17 cellular contexts compared by ENCODE assay signal in genomic region chr12:58139894-58140293, GRCh38.
DNase-seq lines count a peak whose midpoint lies in the region; TF ChIP-seq lines count a peak whose summit lies in the region.
"Had no signal": no experiment of that assay in that cellular context is flagged by ENCODE, and none has a peak within 500 bp of the region (broad histone marks: within the 10 kb centered on the region; RNA-seq: fewer than 3 reads in every experiment).

No MANE protein-coding gene starts in this region.

- intact Hi-C loops in tibial artery (cut with DNase I; ENCODE audit: low total_unique reads) = no loop called here

- H3K27ac ChIP-seq in HUES48 (ENCODE audit: low read depth, low read length) = peak overlapping the region; percentile 77
- no peak overlapping the region for H3K27ac ChIP-seq in tibial artery
- H3K27ac ChIP-seq: BLaER1, SJCRH30 had no signal

- H3K4me3 ChIP-seq in HUES48 (ENCODE audit: low read depth, low read length) (no peak overlapping the region), NT2/D1 (ENCODE audit: insufficient read length, low read depth) (no peak overlapping the region), tibial artery (no peak overlapping the region)
- H3K4me3 ChIP-seq: BLaER1, SJCRH30 had no signal

- H3K27me3 ChIP-seq in HUES48 (ENCODE audit: control insufficient read depth, insufficient read depth, low read length) (no peaks in the 10 kb centered on the region; the same call in 1 of the 2 replicates), NT2/D1 (ENCODE audit: insufficient read depth, insufficient read length) (no peaks in the 10 kb centered on the region), tibial artery (no peaks in the 10 kb centered on the region)
- H3K27me3 ChIP-seq: BLaER1, SJCRH30 had no signal

- H3K9ac ChIP-seq in HUES48 (ENCODE audit: low read depth, low read length) (no peak overlapping the region), NT2/D1 (ENCODE audit: insufficient read length, low read depth) (no peak overlapping the region)
- H3K9ac ChIP-seq: BLaER1 had no signal

- H3K4me1 ChIP-seq in HUES48 (ENCODE audit: control insufficient read depth, insufficient read depth, low read length) (peaks cover 29% of the 10 kb centered on the region), NT2/D1 (ENCODE audit: insufficient read depth, insufficient read length) (no peaks in the 10 kb centered on the region), tibial artery (no peaks in the 10 kb centered on the region)
- H3K4me1 ChIP-seq: BLaER1, SJCRH30 had no signal

- no peak for TF ChIP-seq CTCF in tibial artery (IDR thresholded peaks at IDR 0.05)

- no peaks in the 10 kb centered on the region for H3K9me3 ChIP-seq in HUES48 (ENCODE audit: control insufficient read depth, insufficient read depth, low read length)
- H3K9me3 ChIP-seq in NT2/D1 (ENCODE audit: insufficient read depth, low read length) = no peaks in the 10 kb centered on the region
- no peaks in the 10 kb centered on the region for H3K9me3 ChIP-seq in tibial artery

- DNase-seq in NT2/D1 (ENCODE audit: low read depth, low spot score) = peak; percentile 61
- peak; percentile 28 for DNase-seq in iPS DF 4.7 (ENCODE audit: extremely low read depth, low spot score)
- peak; percentile 3 for DNase-seq in left kidney (ENCODE audit: low read depth, low spot score)
- no peak for DNase-seq in tibial artery
- DNase-seq in RPMI8226 = no peak
- no peak for DNase-seq in NCI-H2107 (lab: John Stamatoyannopoulos, UW)
- DNase-seq: CD4-positive, alpha-beta memory T cell; DND-41; Karpas-422; MV-4-11; NCI-H187; NCI-H510A; NCI-H748 treated with DMSO at 0.1 percent for 48 hours; SJCRH30; T-cell had no signal

- no peaks in the 10 kb centered on the region for H3K36me3 ChIP-seq in HUES48 (ENCODE audit: control insufficient read depth, insufficient read depth, low read length)
- no peaks in the 10 kb centered on the region for H3K36me3 ChIP-seq in NT2/D1 (ENCODE audit: insufficient read depth, insufficient read length, low read length)
- H3K36me3 ChIP-seq in tibial artery = no peaks in the 10 kb centered on the region
- H3K36me3 ChIP-seq: BLaER1, SJCRH30 had no signal

Comparison
In these comparisons a context has a peak if more than half of its experiments do, and no peak if none do; other contexts are left out.
1. DNase-seq: peak in NT2/D1 (single experiment), iPS DF 4.7 (single experiment) and left kidney (single experiment); none in tibial artery (0 of 2), RPMI8226 (single experiment) and NCI-H2107 (single experiment).